ENCODE assay signal across 8 cellular contexts in the genomic region with DNA sequence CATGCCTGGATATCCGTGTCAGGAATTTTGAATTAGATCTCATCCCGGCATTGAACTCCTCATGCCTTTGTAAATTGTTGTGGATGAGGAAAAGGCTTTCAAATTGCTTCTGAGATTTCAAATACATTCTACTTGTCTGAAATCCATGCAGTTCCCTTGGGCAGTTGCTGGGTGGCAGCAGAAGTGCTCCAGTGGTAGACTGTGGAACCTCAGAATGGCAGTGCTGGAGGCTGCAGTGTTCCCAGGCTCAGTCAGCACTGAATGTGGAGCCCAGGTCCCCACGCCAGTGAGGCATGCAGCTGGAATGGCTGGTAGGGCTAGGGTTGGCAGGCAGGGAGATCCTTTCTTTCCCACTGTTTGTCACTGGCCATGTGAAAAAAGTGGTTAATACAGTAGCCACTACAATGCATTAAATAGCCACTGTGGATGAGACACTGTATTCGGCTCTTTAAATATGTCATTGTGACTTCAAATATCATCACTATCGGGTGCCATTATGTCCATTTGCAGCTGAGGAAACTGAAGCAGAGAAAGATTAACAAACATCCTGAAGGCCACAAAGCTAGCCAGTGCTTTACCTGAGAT.
DNase-seq lines count a peak whose midpoint lies in the region; ATAC-seq and TF ChIP-seq lines count a peak whose summit lies in the region.

No MANE protein-coding gene starts in this region.

- ATAC-seq in GM21529 (IDR thresholded peaks at IDR 0.05; ENCODE audit: unreplicated experiment), result peak; percentile 78

- TF ChIP-seq CTCF in LNCAP (IDR thresholded peaks at IDR 0.05) (peak; percentile 86), Peyer's patch (IDR thresholded peaks at IDR 0.05) (peak in 4 of 6 experiments; percentile 20 to 83 (median 82))

- H3K4me3 ChIP-seq in Peyer's patch, result no peak overlapping the region

- no peaks in the 10 kb centered on the region for H3K4me1 ChIP-seq in Peyer's patch

- H3K36me3 ChIP-seq in Peyer's patch, result no peaks in the 10 kb centered on the region

- no peak for TF ChIP-seq POLR2A in Peyer's patch (IDR thresholded peaks at IDR 0.05)

- no peaks in the 10 kb centered on the region for H3K27me3 ChIP-seq in Peyer's patch

- no peaks in the 10 kb centered on the region for H3K9me3 ChIP-seq in Peyer's patch

- DNase-seq in DMS79 treated with DMSO at 0.1 percent for 48 hours (lab: John Stamatoyannopoulos, UW) (peak; percentile 62), Peyer's patch (peak in 2 of 3 donors; percentile 74 to 78), amniotic stem cell (lab: John Stamatoyannopoulos, UW) (peak; percentile 76), iPS DF 19.7 (ENCODE audit: low read depth, low spot score) (peak; percentile 28)
- peak; percentile 25 to 31 for DNase-seq in stimulated activated CD4-positive, alpha-beta T cell treated with anti-CD3 and anti-CD28 coated beads, Interleukin-4, amount 100 ng/mL, for 4 hours
- DNase-seq in effector CD8-positive, alpha-beta T cell (lab: John Stamatoyannopoulos, UW), result no peak

- H3K27ac ChIP-seq in Peyer's patch, result no peak overlapping the region
